ENCODE assay signal across 26 cellular contexts in the genomic region with DNA sequence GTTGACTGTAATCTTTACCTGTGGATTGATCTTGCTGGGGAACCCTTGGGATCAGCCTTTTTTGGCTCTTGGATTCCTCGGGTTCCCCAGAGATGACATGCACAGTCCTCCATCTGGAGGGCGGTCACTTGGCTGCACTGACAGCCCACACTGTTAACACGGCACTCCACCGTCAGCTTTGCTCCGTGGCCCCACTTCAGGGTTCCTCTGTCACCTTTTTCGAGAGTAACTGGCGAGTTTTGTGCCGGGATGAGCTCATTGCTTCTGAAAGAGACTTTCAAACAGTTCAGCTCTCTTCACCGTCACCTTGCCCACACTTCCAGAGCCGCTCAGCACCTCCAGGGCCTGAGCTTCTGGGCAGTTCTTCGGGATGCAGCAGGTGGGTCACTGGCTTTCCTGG. TPM values are rescaled to one million over a fixed set of nuclear protein-coding genes. Genes with fewer than 3 reads are reported as not detected.
DNase-seq lines count a peak whose midpoint lies in the region; ATAC-seq and TF ChIP-seq lines count a peak whose summit lies in the region.
"Had no signal": no experiment of that assay in that cellular context is flagged by ENCODE, and none has a peak within 500 bp of the region (broad histone marks: within the 10 kb centered on the region; RNA-seq: fewer than 3 reads in every experiment).

No MANE protein-coding gene starts in this region.

- no peaks in the 10 kb centered on the region for H3K9me3 ChIP-seq in right atrium auricular region
- H3K9me3 ChIP-seq in T-helper 17 cell (ENCODE audit: control insufficient read depth, low read length, poor library complexity, severe bottlenecking) = no peaks in the 10 kb centered on the region
- no peaks in the 10 kb centered on the region for H3K9me3 ChIP-seq in spleen
- H3K9me3 ChIP-seq in effector memory CD4-positive, alpha-beta T cell (ENCODE audit: control insufficient read depth, low read length) = no peaks in the 10 kb centered on the region
- H3K9me3 ChIP-seq: BE2C had no signal

- ATAC-seq in T-helper 17 cell (no peak), HG02763 (IDR thresholded peaks at IDR 0.05; ENCODE audit: unreplicated experiment) (no peak)
- ATAC-seq: PC-3 had no signal

- H3K27ac ChIP-seq in right atrium auricular region (no peak overlapping the region), spleen (no peak overlapping the region)
- H3K27ac ChIP-seq in effector memory CD4-positive, alpha-beta T cell (ENCODE audit: insufficient read depth, low read length, poor library complexity, severe bottlenecking) = no peak overlapping the region

- H3K36me3 ChIP-seq in right atrium auricular region (no peaks in the 10 kb centered on the region), spleen (peaks cover 0 to 65% (median 6%) of the 10 kb centered on the region in 6 donors)
- H3K36me3 ChIP-seq in effector memory CD4-positive, alpha-beta T cell (ENCODE audit: control insufficient read depth, insufficient read depth, low read length) = no peaks in the 10 kb centered on the region
- H3K36me3 ChIP-seq: BE2C had no signal

- peaks cover 0 to 7% of the 10 kb centered on the region in 2 donors for H3K4me1 ChIP-seq in right atrium auricular region
- peaks cover 0 to 35% (median 16%) of the 10 kb centered on the region in 6 donors for H3K4me1 ChIP-seq in spleen
- H3K4me1 ChIP-seq in effector memory CD4-positive, alpha-beta T cell (ENCODE audit: control insufficient read depth, insufficient read depth, low read length, poor library complexity, severe bottlenecking) = peaks cover 11% of the 10 kb centered on the region
- H3K4me1 ChIP-seq: BE2C had no signal

- 83 to 90% (median 84%) methylated on average over 11 of the region's 11 CpGs for WGBS in spleen, 5 donors

- no peak overlapping the region for H3K4me3 ChIP-seq in right atrium auricular region
- no peak overlapping the region for H3K4me3 ChIP-seq in spleen
- H3K4me3 ChIP-seq in effector memory CD4-positive, alpha-beta T cell (ENCODE audit: insufficient read depth, low read depth, low read length, poor library complexity, severe bottlenecking) = no peak overlapping the region

- H3K9me3 Mint-ChIP-seq in mesothelial cell of epicardium = no peaks in the 10 kb centered on the region
- H3K9me3 Mint-ChIP-seq: CD14-positive monocyte; CD8-positive, alpha-beta memory T cell had no signal

- H3K4me3 Mint-ChIP-seq in T-helper 17 cell (no peak overlapping the region), mesothelial cell of epicardium (no peak overlapping the region)
- H3K4me3 Mint-ChIP-seq: CD14-positive monocyte had no signal

- intact Hi-C loops in cardiac septum (cut with DNase I) = no loop called here
- intact Hi-C loops in spleen (cut with DNase I; ENCODE audit: low total_unique reads) = no loop called here

- TF ChIP-seq CTCF in right atrium auricular region (IDR thresholded peaks at IDR 0.05) (no peak), mesothelial cell of epicardium (IDR thresholded peaks at IDR 0.05; ENCODE audit: unreplicated experiment) (no peak), spleen (IDR thresholded peaks at IDR 0.05 in 8 of 11, conservative IDR thresholded peaks at IDR 0.05 in 3 of 11) (no peak)

- H3K36me3 Mint-ChIP-seq in T-helper 17 cell (ENCODE audit: low read depth) (peaks cover 3% of the 10 kb centered on the region), mesothelial cell of epicardium (peaks cover 27% of the 10 kb centered on the region)
- H3K36me3 Mint-ChIP-seq: CD8-positive, alpha-beta memory T cell had no signal

- H3K27ac Mint-ChIP-seq in T-helper 17 cell = peak overlapping the region; percentile 93
- peak overlapping the region; percentile 66 for H3K27ac Mint-ChIP-seq in mesothelial cell of epicardium

- H3K4me1 Mint-ChIP-seq in T-helper 17 cell (peaks cover 25% of the 10 kb centered on the region), mesothelial cell of epicardium (peaks cover 15% of the 10 kb centered on the region)

- H3K27me3 ChIP-seq in right atrium auricular region = no peaks in the 10 kb centered on the region
- no peaks in the 10 kb centered on the region for H3K27me3 ChIP-seq in spleen (replicated peaks in 1 of 7)
- no peaks in the 10 kb centered on the region for H3K27me3 ChIP-seq in effector memory CD4-positive, alpha-beta T cell (replicated peaks; ENCODE audit: control insufficient read depth, insufficient read depth, low read length, poor library complexity, severe bottlenecking)
- H3K27me3 ChIP-seq: BE2C had no signal

- TF ChIP-seq POLR2A in spleen (IDR thresholded peaks at IDR 0.05) = no peak

- DNase-seq in cardiac septum (ENCODE audit: low spot score) (peak; percentile 41), right atrium auricular region (ENCODE audit: low spot score) (no peak), T-helper 17 cell (no peak), mesothelial cell of epicardium (ENCODE audit: low spot score in 2 of 2, unreplicated experiment in 2 of 2) (no peak), spleen (peak; percentile 44), occipital lobe (lab: John Stamatoyannopoulos, UW) (no peak)
- DNase-seq in effector memory CD4-positive, alpha-beta T cell = no peak
- DNase-seq: 8988T; ACHN; BE2C; Calu3; DMS79 treated with DMSO at 0.1 percent for 48 hours; Karpas-422; NCI-H1105; NCI-H1436 treated with DMSO at 0.1 percent for 48 hours; NCI-H1930; NCI-H2107; NCI-H446; NCI-H526; NCI-H82; NK-92 treated with Interleukin-12 subunit alpha and Interleukin-12 subunit beta, amount 100 ng/mL, for 24 hours; PC-3; SHP77 had no signal

- H3K27me3 Mint-ChIP-seq in T-helper 17 cell = no peaks in the 10 kb centered on the region
- H3K27me3 Mint-ChIP-seq in mesothelial cell of epicardium (ENCODE audit: low read depth) = no peaks in the 10 kb centered on the region

RNA-seq across cellular contexts. Expression of gene PROSER2, which starts 42.4 kb away (rescaled TPM):
- total RNA-seq in cardiac septum (1.3 TPM), right atrium auricular region (1 to 10 TPM; 1.3 to 3.1 TPM), T-helper 17 cell (1 to 10 TPM; 3.2 to 5.1 TPM), mesothelial cell of epicardium (16.9 to 17.8 TPM (median 17.6 TPM) in 3 replicates), spleen (10 to 100 TPM in 4 of 7 donors, 1 to 10 TPM in 3; 5.2 to 15.4 (median 10.8) TPM), occipital lobe (0.47 TPM)
- polyA plus RNA-seq in spleen = 1 to 10 TPM; 1.6 to 3.5 (median 1.6) TPM

Comparison
In these comparisons a context has a peak if more than half of its experiments do, and no peak if none do; other contexts are left out.
1. DNase-seq: peak in cardiac septum (single experiment) and spleen (single experiment); none in right atrium auricular region (single experiment), T-helper 17 cell (0 of 3), mesothelial cell of epicardium (0 of 2), effector memory CD4-positive, alpha-beta T cell (0 of 3) and occipital lobe (single experiment).